15 cellular contexts compared by ENCODE assay signal in the genomic region with DNA sequence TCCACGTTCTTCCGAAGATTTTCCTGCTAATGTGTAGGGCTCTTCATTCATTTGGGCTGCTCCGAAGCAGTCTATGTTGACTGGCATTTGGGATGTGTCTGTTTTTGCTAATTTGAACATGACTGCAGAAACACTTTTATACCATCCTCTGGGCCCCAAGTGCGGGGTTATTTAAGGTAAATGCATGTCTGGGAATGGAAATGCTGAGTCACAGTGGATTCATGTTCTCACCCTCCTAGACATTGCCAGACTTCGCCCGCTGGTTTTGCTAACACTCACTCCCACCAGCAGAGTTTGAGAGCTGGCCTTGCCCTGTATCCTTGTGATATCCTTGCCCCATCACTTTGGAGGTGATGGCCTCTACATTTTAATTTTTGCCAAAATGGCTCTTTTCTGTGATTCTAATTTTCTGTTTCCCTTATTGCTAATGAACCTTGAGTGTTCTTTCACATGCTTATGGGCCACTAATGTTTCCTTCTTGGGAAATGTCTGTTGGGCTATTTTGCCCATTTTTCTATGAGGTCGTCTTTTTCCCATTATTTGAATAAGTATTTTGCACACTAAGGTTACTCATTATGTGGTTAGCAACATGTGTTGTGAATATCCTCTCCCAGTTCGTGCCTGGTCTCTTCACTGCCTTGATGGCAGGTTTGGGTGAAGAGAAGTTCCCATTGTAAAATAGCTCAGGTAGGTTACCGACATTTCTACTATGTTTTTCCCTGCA.
DNase-seq lines count a peak whose midpoint lies in the region; ATAC-seq, FAIRE-seq and TF ChIP-seq lines count a peak whose summit lies in the region.
"Had no signal": no experiment of that assay in that cellular context is flagged by ENCODE, and none has a peak within 500 bp of the region (broad histone marks: within the 10 kb centered on the region; RNA-seq: fewer than 3 reads in every experiment).

No MANE protein-coding gene starts in this region.

- H3K4me2 ChIP-seq in K562 (ENCODE audit: insufficient read depth, low read length), result 0 out of 2 replicates have a peak overlapping the region, but pooled peaks have one; percentile 7

- H3K27ac ChIP-seq in K562 (ENCODE audit: extremely low read depth, low read depth, low read length), result no peak overlapping the region
- no peak overlapping the region for H3K27ac ChIP-seq in vagina
- H3K27ac ChIP-seq: upper lobe of left lung had no signal

- H3K36me3 ChIP-seq in K562 (ENCODE audit: control insufficient read depth, insufficient read depth, low read length) (no peaks in the 10 kb centered on the region; the same call in 2 of the 3 replicates), vagina (no peaks in the 10 kb centered on the region)
- H3K36me3 ChIP-seq: upper lobe of left lung had no signal

- H3K9me3 ChIP-seq in K562 (replicated peaks; ENCODE audit: control insufficient read depth, insufficient read depth, low read depth, low read length) (no peaks in the 10 kb centered on the region), vagina (no peaks in the 10 kb centered on the region)
- H3K9me3 ChIP-seq: upper lobe of left lung had no signal

- in situ Hi-C loops in K562 (cut with MboI), result no loop called here

- DNase-seq in AG08395 (ENCODE audit: low spot score), result peak; percentile 64
- DNase-seq in LHCN-M2 (ENCODE audit: low read depth), result peak; percentile 78
- DNase-seq in K562 (ENCODE audit: extremely low read depth in 1 of 4, low spot score in 3 of 4), result peak; percentile 28 to 65 (median 44)
- peak; percentile 43 for DNase-seq in kidney tubule cell (ENCODE audit: low spot score)
- DNase-seq in vagina (ENCODE audit: extremely low spot score in 2 of 2), result no peak
- DNase-seq in activated naive CD4-positive, alpha-beta T cell treated with anti-CD3 and anti-CD28 coated beads, Interleukin-2, amount 50 U/mL, for 16 hours, result no peak
- DNase-seq in cerebellar nuclear complex (lab: John Stamatoyannopoulos, UW), result no peak
- DNase-seq in posterior vena cava (ENCODE audit: low spot score), result no peak
- DNase-seq: activated B cell treated with CpG ODN at 0.5 μM for 24 hours; activated gamma-delta T cell treated with Interleukin-2 at 50 U/mL for 16 hours; CD4-positive, alpha-beta T cell; effector memory CD4-positive, alpha-beta T cell; immature natural killer cell; NCI-H1930; upper lobe of left lung had no signal

- no peaks in the 10 kb centered on the region; the same call in 1 of the 2 replicates for H4K20me1 ChIP-seq in K562 (replicated peaks; ENCODE audit: control insufficient read depth, insufficient read depth, low read length)

- POLR2A ChIA-PET in K562 (lab: Yijun Ruan, JAX), result no interaction called here

- CTCF ChIA-PET in K562 (lab: Yijun Ruan, JAX; ENCODE audit: low intra/inter-chr PET ratio), result no interaction called here

- H3K9ac ChIP-seq in K562 (ENCODE audit: insufficient read depth in 1 of 2, low read depth in 2 of 2, low read length in 2 of 2), result no peak overlapping the region

- H3K4me3 ChIP-seq in K562, result no peak overlapping the region
- no peak overlapping the region for H3K4me3 ChIP-seq in vagina
- H3K4me3 ChIP-seq: upper lobe of left lung had no signal

- WGBS in K562 (ENCODE audit: insufficient coverage, low coverage, missing lambda C conversion rate), result 33% methylated on average over 9 of the region's 9 CpGs

- H2AFZ ChIP-seq in K562 (ENCODE audit: low read depth, low read length), result peak overlapping the region; percentile 22; the same call in 1 of the 2 replicates

- TF ChIP-seq CTCF in K562 (IDR thresholded peaks at IDR 0.05 in 2 of 3, conservative IDR thresholded peaks at IDR 0.05 in 1 of 3; ENCODE audit: insufficient read depth in 2 of 3, low read depth in 1 of 3, low read length in 3 of 3) (no peak), vagina (IDR thresholded peaks at IDR 0.05) (no peak)

- TF ChIP-seq RAD21 in K562 (CRISPR knock-in tag; conservative IDR thresholded peaks at IDR 0.05 in 1 of 2, IDR thresholded peaks at IDR 0.05 in 1 of 2), result no peak

- peak; percentile 84 for FAIRE-seq in K562 (lab: Jason Lieb, UNC)

- H3K79me2 ChIP-seq in K562 (ENCODE audit: control insufficient read depth, insufficient read depth, low read length), result no peaks in the 10 kb centered on the region

- TF ChIP-seq EP300 in K562 (IDR thresholded peaks at IDR 0.05; ENCODE audit: low read length), result no peak

- intact Hi-C loops in K562 (cut with micrococcal nuclease), result no loop called here
- intact Hi-C loops in vagina (cut with DNase I), result no loop called here
- intact Hi-C loops in posterior vena cava (cut with DNase I), result loop anchor here in 1 of 2 donors (10.0 kb wide), 1 partner anchor 205 kb away; a partner anchor contains a TSS

- no peaks in the 10 kb centered on the region; a peak in 1 of 5 replicates for H3K27me3 ChIP-seq in K562 (ENCODE audit: control insufficient read depth in 2 of 2, insufficient read depth in 2 of 2, low read length in 2 of 2)
- H3K27me3 ChIP-seq in vagina, result no peaks in the 10 kb centered on the region
- H3K27me3 ChIP-seq: upper lobe of left lung had no signal

- TF ChIP-seq POLR2A in K562 (conservative IDR thresholded peaks at IDR 0.05) (no peak), vagina (IDR thresholded peaks at IDR 0.05) (no peak)

- BruUV-seq in K562 (replicated peaks; lab: Mats Ljungman, UMichigan), result no TSS peak

- ATAC-seq in K562, result peak; percentile 49

- H3K9me1 ChIP-seq in K562 (ENCODE audit: control insufficient read depth, insufficient read depth, low read length), result no peaks in the 10 kb centered on the region

- peaks cover 39 to 45% of the 10 kb centered on the region in 2 experiments for H3K4me1 ChIP-seq in K562 (replicated peaks in 1 of 2; ENCODE audit: control insufficient read depth in 2 of 2, insufficient read depth in 2 of 2, low read length in 2 of 2)
- peaks cover 49% of the 10 kb centered on the region for H3K4me1 ChIP-seq in vagina

TF ChIP-seq in K562, 482 proteins besides CTCF, POLR2A, EP300 and RAD21 (continues in another document):
- no peak for TF ChIP-seq CBFA2T3 (IDR thresholded peaks at IDR 0.05)
- TF ChIP-seq RFX1 (IDR thresholded peaks at IDR 0.05), result no peak
- peak; percentile 92 for TF ChIP-seq C11orf30 (IDR thresholded peaks at IDR 0.05; ENCODE audit: low read depth)
- no peak for TF ChIP-seq NCOA6 (IDR thresholded peaks at IDR 0.05)
- no peak for TF ChIP-seq ZNF785 (CRISPR knock-in tag; IDR thresholded peaks at IDR 0.05)
- no peak for TF ChIP-seq ZNF3 (CRISPR knock-in tag; IDR thresholded peaks at IDR 0.05)
- TF ChIP-seq PHF21A (IDR thresholded peaks at IDR 0.05; ENCODE audit: borderline replicate concordance, low read depth), result no peak
- TF ChIP-seq, protein P1, sequence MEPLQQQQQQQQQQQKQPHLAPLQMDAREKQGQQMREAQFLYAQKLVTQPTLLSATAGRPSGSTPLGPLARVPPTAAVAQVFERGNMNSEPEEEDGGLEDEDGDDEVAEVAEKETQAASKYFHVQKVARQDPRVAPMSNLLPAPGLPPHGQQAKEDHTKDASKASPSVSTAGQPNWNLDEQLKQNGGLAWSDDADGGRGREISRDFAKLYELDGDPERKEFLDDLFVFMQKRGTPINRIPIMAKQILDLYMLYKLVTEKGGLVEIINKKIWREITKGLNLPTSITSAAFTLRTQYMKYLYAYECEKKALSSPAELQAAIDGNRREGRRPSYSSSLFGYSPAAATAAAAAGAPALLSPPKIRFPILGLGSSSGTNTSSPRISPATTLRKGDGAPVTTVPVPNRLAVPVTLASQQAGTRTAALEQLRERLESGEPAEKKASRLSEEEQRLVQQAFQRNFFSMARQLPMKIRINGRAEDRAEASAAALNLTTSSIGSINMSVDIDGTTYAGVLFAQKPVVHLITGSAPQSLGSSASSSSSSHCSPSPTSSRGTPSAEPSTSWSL (CRISPR knock-in tag; IDR thresholded peaks at IDR 0.05; ENCODE audit: borderline replicate concordance), result no peak
- TF ChIP-seq, protein P2, sequence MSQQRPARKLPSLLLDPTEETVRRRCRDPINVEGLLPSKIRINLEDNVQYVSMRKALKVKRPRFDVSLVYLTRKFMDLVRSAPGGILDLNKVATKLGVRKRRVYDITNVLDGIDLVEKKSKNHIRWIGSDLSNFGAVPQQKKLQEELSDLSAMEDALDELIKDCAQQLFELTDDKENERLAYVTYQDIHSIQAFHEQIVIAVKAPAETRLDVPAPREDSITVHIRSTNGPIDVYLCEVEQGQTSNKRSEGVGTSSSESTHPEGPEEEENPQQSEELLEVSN (IDR thresholded peaks at IDR 0.05; ENCODE audit: borderline replicate concordance in 1 of 2, extremely low read depth in 1 of 2, insufficient read depth in 1 of 2, insufficient read length in 1 of 2, low read depth in 1 of 2, low read length in 1 of 2, poor library complexity in 1 of 2, severe bottlenecking in 1 of 2), result no peak
- TF ChIP-seq, protein P3, sequence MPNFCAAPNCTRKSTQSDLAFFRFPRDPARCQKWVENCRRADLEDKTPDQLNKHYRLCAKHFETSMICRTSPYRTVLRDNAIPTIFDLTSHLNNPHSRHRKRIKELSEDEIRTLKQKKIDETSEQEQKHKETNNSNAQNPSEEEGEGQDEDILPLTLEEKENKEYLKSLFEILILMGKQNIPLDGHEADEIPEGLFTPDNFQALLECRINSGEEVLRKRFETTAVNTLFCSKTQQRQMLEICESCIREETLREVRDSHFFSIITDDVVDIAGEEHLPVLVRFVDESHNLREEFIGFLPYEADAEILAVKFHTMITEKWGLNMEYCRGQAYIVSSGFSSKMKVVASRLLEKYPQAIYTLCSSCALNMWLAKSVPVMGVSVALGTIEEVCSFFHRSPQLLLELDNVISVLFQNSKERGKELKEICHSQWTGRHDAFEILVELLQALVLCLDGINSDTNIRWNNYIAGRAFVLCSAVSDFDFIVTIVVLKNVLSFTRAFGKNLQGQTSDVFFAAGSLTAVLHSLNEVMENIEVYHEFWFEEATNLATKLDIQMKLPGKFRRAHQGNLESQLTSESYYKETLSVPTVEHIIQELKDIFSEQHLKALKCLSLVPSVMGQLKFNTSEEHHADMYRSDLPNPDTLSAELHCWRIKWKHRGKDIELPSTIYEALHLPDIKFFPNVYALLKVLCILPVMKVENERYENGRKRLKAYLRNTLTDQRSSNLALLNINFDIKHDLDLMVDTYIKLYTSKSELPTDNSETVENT (CRISPR knock-in tag; IDR thresholded peaks at IDR 0.05), result no peak
- TF ChIP-seq CBX8 (IDR thresholded peaks at IDR 0.05; ENCODE audit: borderline replicate concordance, extremely low read depth, low read depth, low read length, poor library complexity, severe bottlenecking), result no peak
- TF ChIP-seq, protein P4, sequence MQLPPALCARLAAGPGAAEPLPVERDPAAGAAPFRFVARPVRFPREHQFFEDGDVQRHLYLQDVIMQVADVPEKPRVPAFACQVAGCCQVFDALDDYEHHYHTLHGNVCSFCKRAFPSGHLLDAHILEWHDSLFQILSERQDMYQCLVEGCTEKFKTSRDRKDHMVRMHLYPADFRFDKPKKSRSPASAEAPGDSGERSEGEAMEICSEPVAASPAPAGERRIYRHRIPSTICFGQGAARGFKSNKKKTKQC (CRISPR knock-in tag; IDR thresholded peaks at IDR 0.05), result no peak
- TF ChIP-seq RFX5 (IDR thresholded peaks at IDR 0.05; ENCODE audit: low read depth, low read length), result no peak
- TF ChIP-seq ASH1L (IDR thresholded peaks at IDR 0.05; ENCODE audit: borderline replicate concordance, low read depth, partially characterized antibody), result no peak

Comparison
In these comparisons a context has a peak if more than half of its experiments do, and no peak if none do; other contexts are left out.
1. DNase-seq: peak in AG08395 (single experiment), LHCN-M2 (single experiment), K562 (4 of 4) and kidney tubule cell (single experiment); none in vagina (0 of 2), activated naive CD4-positive, alpha-beta T cell treated with anti-CD3 and anti-CD28 coated beads, Interleukin-2, amount 50 U/mL, for 16 hours (single experiment), cerebellar nuclear complex (0 of 2) and posterior vena cava (single experiment).